In the genomic region with DNA sequence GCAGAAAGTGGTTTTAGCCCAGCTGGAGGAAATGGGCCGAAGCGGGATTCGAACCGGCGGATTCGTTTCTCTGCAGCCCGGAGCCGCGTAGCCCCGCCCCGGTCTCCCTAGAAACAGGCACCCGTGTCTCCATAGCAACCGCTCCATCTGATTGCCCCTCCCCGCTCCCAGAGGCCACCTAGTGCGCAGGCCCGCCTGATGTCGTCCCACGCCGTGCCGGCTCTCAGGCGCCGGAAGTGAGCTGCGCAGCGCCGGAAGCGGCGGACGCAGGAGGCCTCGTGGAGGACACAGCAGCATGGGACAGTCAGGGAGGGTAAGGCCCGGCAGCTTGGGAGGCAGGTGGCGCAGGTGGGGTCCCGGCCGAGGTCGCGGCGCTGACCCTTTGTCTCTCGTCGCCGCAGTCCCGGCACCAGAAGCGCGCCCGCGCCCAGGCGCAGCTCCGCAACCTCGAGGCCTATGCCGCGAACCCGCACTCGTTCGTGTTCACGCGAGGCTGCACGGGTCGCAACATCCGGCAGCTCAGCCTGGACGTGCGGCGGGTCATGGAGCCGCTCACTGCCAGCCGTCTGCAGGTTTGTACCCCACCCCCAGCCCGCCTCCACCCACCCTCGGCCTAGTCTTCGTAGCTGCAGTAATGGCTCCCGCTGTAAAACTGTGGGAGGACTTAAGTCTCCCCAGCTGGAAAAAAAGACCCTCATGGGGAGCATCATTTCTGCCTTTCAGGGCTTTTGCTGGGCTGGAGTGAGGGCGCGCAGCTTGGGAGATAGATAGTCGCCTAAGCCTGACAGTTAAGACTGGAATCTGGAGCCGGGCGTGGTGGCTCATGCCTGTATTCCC, we compare ENCODE assay signal across 8 cellular contexts. TPM values are rescaled to one million over a fixed set of nuclear protein-coding genes. Genes with fewer than 3 reads are reported as not detected.
A peak's percentile ranks its signal among the peaks of the same experiment; 100 is the strongest.
DNase-seq lines count a peak whose midpoint lies in the region; ATAC-seq and TF ChIP-seq lines count a peak whose summit lies in the region.

A gene with protein sequence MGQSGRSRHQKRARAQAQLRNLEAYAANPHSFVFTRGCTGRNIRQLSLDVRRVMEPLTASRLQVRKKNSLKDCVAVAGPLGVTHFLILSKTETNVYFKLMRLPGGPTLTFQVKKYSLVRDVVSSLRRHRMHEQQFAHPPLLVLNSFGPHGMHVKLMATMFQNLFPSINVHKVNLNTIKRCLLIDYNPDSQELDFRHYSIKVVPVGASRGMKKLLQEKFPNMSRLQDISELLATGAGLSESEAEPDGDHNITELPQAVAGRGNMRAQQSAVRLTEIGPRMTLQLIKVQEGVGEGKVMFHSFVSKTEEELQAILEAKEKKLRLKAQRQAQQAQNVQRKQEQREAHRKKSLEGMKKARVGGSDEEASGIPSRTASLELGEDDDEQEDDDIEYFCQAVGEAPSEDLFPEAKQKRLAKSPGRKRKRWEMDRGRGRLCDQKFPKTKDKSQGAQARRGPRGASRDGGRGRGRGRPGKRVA (plus strand): TSS at position 263 of the 837 bp plus-strand sequence. CDS start 33 bp downstream, at position 296.

- in situ Hi-C loops in KBM-7 (cut with MboI; ENCODE audit: low pct_unique_long_range_greater_than_20kb, low sequenced_read_pairs), result no loop called here

- intact Hi-C loops in PC-9 (cut with micrococcal nuclease; ENCODE audit: unreplicated experiment), result loop anchor here (10.0 kb wide), 1 partner anchor 172 kb away; a partner anchor contains a TSS

- DNase-seq in DMS 273 treated with DMSO at 0.1 percent for 48 hours (lab: John Stamatoyannopoulos, UW), result peak; percentile 93
- DNase-seq in KBM-7, result peak; percentile 99
- peak; percentile 91 to 96 for DNase-seq in PC-9
- peak; percentile 94 for DNase-seq in activated T-cell treated with anti-CD3 and anti-CD28 coated beads for 48 hours (ENCODE audit: low read depth)
- DNase-seq in epithelial cell of prostate (ENCODE audit: low read depth, low spot score), result peak; percentile 87
- peak; percentile 99 for DNase-seq in mucosa of gallbladder (ENCODE audit: low spot score)
- peak; percentile 93 for DNase-seq in stimulated activated CD8-positive, alpha-beta memory T cell treated with anti-CD3 and anti-CD28 coated beads, Interleukin-4, amount 100 ng/mL, for 24 hours (ENCODE audit: low read depth)

- H3K36me3 ChIP-seq in PC-9 (ENCODE audit: low read depth), result peaks cover 34% of the 10 kb centered on the region

- H3K27ac ChIP-seq in PC-9, result peak within 1 kb of the TSS; percentile 48
- H3K27ac ChIP-seq in epithelial cell of prostate, result peak within 1 kb of the TSS; percentile 52

- H3K79me2 ChIP-seq in PC-9 (ENCODE audit: low read depth), result peaks cover 35% of the 10 kb centered on the region

- peak; percentile 45 for ATAC-seq in GM21717 (IDR thresholded peaks at IDR 0.05; ENCODE audit: unreplicated experiment)

- H3K4me3 ChIP-seq in PC-9, result peak within 1 kb of the TSS; percentile 98

- CTCF ChIA-PET in PC-9 (lab: Charles Lee), result interaction anchor here (0.5 kb wide), 2 partner anchors 106 to 143 kb away, joined by 6 to 9 read pairs; no protein-coding TSS in a partner anchor

- H4K20me1 ChIP-seq in PC-9 (ENCODE audit: insufficient read depth), result peaks cover 23% of the 10 kb centered on the region

- H3K9me2 ChIP-seq in PC-9 (ENCODE audit: insufficient read depth), result no peaks in the 10 kb centered on the region

- H3K27me3 ChIP-seq in PC-9 (ENCODE audit: insufficient read depth, low read depth), result no peaks in the 10 kb centered on the region

- no peak within 1 kb of the TSS; the same call in 1 of the 2 replicates for H2AFZ ChIP-seq in PC-9

- H3K4me1 ChIP-seq in PC-9 (replicated peaks; ENCODE audit: insufficient read depth), result peaks cover 9% of the 10 kb centered on the region

- H3K4me2 ChIP-seq in PC-9, result peak within 1 kb of the TSS; percentile 88

- no peaks in the 10 kb centered on the region for H3K9me3 ChIP-seq in PC-9 (ENCODE audit: insufficient read depth, low read depth)

- TF ChIP-seq CTCF in PC-9 (conservative IDR thresholded peaks at IDR 0.05), result no peak

- POLR2A ChIA-PET in PC-9 (lab: Charles Lee; ENCODE audit: unreplicated experiment), result interaction anchor here (0.6 kb wide), 1 partner anchor 132 kb away, joined by 3 read pairs; no protein-coding TSS in a partner anchor

- peaks cover 40% of the 10 kb centered on the region for H3F3A ChIP-seq in PC-9 (ENCODE audit: insufficient read depth, low read depth)

- no TSS peak for BruUV-seq in PC-9 (replicated peaks; lab: Mats Ljungman, UMichigan)

RNA-seq across cellular contexts. Expression of the gene that starts here (rescaled TPM):
- total RNA-seq in PC-9 (2021) (38.4 and 41.0 TPM in 2 replicates), mucosa of gallbladder (35.0 TPM)

Comparison
In these comparisons a context has a peak if more than half of its experiments do, and no peak if none do; other contexts are left out.
1. Peak in every context shown above with its lines: DNase-seq, ATAC-seq, H3K4me3 ChIP-seq and H3K27ac ChIP-seq.